ENCODE assay signal across 29 cellular contexts in the genomic region with DNA sequence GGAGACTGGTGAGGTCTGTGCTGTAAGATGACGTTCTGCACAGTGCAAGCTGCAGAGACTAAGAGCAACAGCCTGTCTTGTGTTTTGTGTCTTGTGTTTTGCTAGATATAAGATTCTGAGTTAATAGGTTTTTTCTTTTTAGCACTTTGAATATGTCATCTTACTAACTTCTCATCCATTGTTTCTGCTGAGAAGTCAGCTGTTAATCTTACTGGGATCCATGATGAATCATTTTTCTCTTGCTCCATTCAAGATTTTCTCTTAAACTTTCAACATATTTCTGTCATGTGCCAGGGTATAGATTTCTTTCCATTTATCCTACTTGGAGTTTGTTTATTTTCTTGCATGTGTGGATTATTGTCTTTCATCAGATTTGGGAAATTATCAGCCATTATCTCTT.
A peak's percentile ranks its signal among the peaks of the same experiment; 100 is the strongest.
DNase-seq lines count a peak whose midpoint lies in the region; ATAC-seq lines count a peak whose summit lies in the region.
"Had no signal": no experiment of that assay in that cellular context is flagged by ENCODE, and none has a peak within 500 bp of the region (broad histone marks: within the 10 kb centered on the region; RNA-seq: fewer than 3 reads in every experiment).

No MANE protein-coding gene starts in this region.

- H3K9me3 ChIP-seq in GM23248 (ENCODE audit: low read depth): no peaks in the 10 kb centered on the region
- H3K9me3 ChIP-seq in naive thymus-derived CD4-positive, alpha-beta T cell (ENCODE audit: control insufficient read depth in 2 of 3, low read length in 3 of 3): peaks cover 0 to 25% (median 0%) of the 10 kb centered on the region in 3 experiments
- H3K9me3 ChIP-seq: colonic mucosa, SK-N-SH, testis had no signal

- H3K4me3 ChIP-seq in GM23248: no peak overlapping the region
- no peak overlapping the region for H3K4me3 ChIP-seq in naive thymus-derived CD4-positive, alpha-beta T cell (ENCODE audit: low read length)
- H3K4me3 ChIP-seq: ascending aorta, colonic mucosa, left lung, MG63, right atrium auricular region, testis had no signal

- no peak for ATAC-seq in activated T-cell treated with anti-CD3 and anti-CD28 coated beads, Interleukin-2, amount 50 U/mL, for 4 hours
- ATAC-seq in activated T-helper 17 cell treated with anti-CD3 and anti-CD28 coated beads, Interleukin-2, amount 50 U/mL, for 72 hours (replicated peaks): no peak
- ATAC-seq in naive thymus-derived CD4-positive, alpha-beta T cell: no peak
- ATAC-seq in HG03175 (IDR thresholded peaks at IDR 0.05; ENCODE audit: unreplicated experiment): no peak
- ATAC-seq: esophagus mucosa, left lung, Right ventricle myocardium inferior had no signal

- POLR2A ChIA-PET in naive thymus-derived CD4-positive, alpha-beta T cell (lab: Charles Lee): no interaction called here

- CTCF ChIA-PET in naive thymus-derived CD4-positive, alpha-beta T cell (lab: Charles Lee): no interaction called here

- no peaks in the 10 kb centered on the region for H3F3A ChIP-seq in GM23248 (ENCODE audit: insufficient read depth)

- no peak overlapping the region for H2AFZ ChIP-seq in GM23248

- H3K4me2 ChIP-seq in GM23248 (ENCODE audit: unreplicated experiment): no peak overlapping the region
- H3K4me2 ChIP-seq: KMS-11, SK-N-SH had no signal

- 37 to 41% methylated on average over 1 of the region's 1 CpG for whole genome bisulfite sequencing in GM23248 (ENCODE audit: low coverage in 1 of 2, low lambda C conversion rate in 2 of 2, missing lambda C conversion rate in 2 of 2), 2 experiments

- H3K27ac ChIP-seq in GM23248: no peak overlapping the region
- H3K27ac ChIP-seq in naive thymus-derived CD4-positive, alpha-beta T cell (ENCODE audit: low read depth, low read length): no peak overlapping the region
- H3K27ac ChIP-seq: ascending aorta, colonic mucosa, KMS-11, left lung, right atrium auricular region, testis had no signal

- peaks cover 3% of the 10 kb centered on the region; the same call in 1 of the 2 replicates for H3K36me3 ChIP-seq in GM23248 (ENCODE audit: low read depth)
- H3K36me3 ChIP-seq in naive thymus-derived CD4-positive, alpha-beta T cell (ENCODE audit: control insufficient read depth in 2 of 3, insufficient read depth in 3 of 3, low read length in 3 of 3): peaks cover 31 to 87% (median 42%) of the 10 kb centered on the region in 3 experiments
- H3K36me3 ChIP-seq: colonic mucosa, MG63 had no signal

- H4K20me1 ChIP-seq in GM23248 (ENCODE audit: insufficient read depth): no peaks in the 10 kb centered on the region

- no peaks in the 10 kb centered on the region for H3K9me2 ChIP-seq in GM23248 (ENCODE audit: insufficient read depth)
- H3K9me2 ChIP-seq: SK-N-SH had no signal

- peaks cover 27% of the 10 kb centered on the region for H3K9me3 Mint-ChIP-seq in activated T-cell treated with anti-CD3 and anti-CD28 coated beads, Interleukin-2, amount 50 U/mL, for 24 hours
- H3K9me3 Mint-ChIP-seq in activated T-cell treated with anti-CD3 and anti-CD28 coated beads, Interleukin-2, amount 50 U/mL, for 4 hours: peaks cover 16% of the 10 kb centered on the region
- H3K9me3 Mint-ChIP-seq in activated T-helper 17 cell treated with anti-CD3 and anti-CD28 coated beads, Interleukin-2, amount 50 U/mL, for 72 hours: no peaks in the 10 kb centered on the region
- peaks cover 0 to 58% (median 20%) of the 10 kb centered on the region in 11 donors for H3K9me3 Mint-ChIP-seq in naive thymus-derived CD4-positive, alpha-beta T cell

- H3K27ac Mint-ChIP-seq in activated T-cell treated with anti-CD3 and anti-CD28 coated beads, Interleukin-2, amount 50 U/mL, for 24 hours: peak overlapping the region; percentile 6
- H3K27ac Mint-ChIP-seq in activated T-helper 17 cell treated with anti-CD3 and anti-CD28 coated beads, Interleukin-2, amount 50 U/mL, for 72 hours: peak overlapping the region; percentile 47
- H3K27ac Mint-ChIP-seq in naive thymus-derived CD4-positive, alpha-beta T cell: peak overlapping the region in 7 of 9 donors; percentile 14 to 91 (median 76)
- H3K27ac Mint-ChIP-seq: HFFc6, memory B cell had no signal

- no peaks in the 10 kb centered on the region for H3K4me1 ChIP-seq in GM23248 (ENCODE audit: insufficient read depth)
- H3K4me1 ChIP-seq in naive thymus-derived CD4-positive, alpha-beta T cell (ENCODE audit: control insufficient read depth in 2 of 2, insufficient read depth in 2 of 2, low read length in 2 of 2): no peaks in the 10 kb centered on the region
- H3K4me1 ChIP-seq: ascending aorta, colonic mucosa, left lung, right atrium auricular region, testis had no signal

- H3K27me3 Mint-ChIP-seq in activated T-cell treated with anti-CD3 and anti-CD28 coated beads, Interleukin-2, amount 50 U/mL, for 24 hours: no peaks in the 10 kb centered on the region
- H3K27me3 Mint-ChIP-seq in activated T-cell treated with anti-CD3 and anti-CD28 coated beads, Interleukin-2, amount 50 U/mL, for 4 hours (ENCODE audit: low read depth): no peaks in the 10 kb centered on the region
- H3K27me3 Mint-ChIP-seq in activated T-helper 17 cell treated with anti-CD3 and anti-CD28 coated beads, Interleukin-2, amount 50 U/mL, for 72 hours: no peaks in the 10 kb centered on the region
- H3K27me3 Mint-ChIP-seq in naive thymus-derived CD4-positive, alpha-beta T cell: no peaks in the 10 kb centered on the region
- H3K27me3 Mint-ChIP-seq: memory B cell; stimulated activated naive CD8-positive, alpha-beta T cell treated with anti-CD3 and anti-CD28 coated beads, Interleukin-15, Interleukin-2, amounts not matched to agents 100 ng/mL and 50 ng/mL, for 24 hours had no signal

- no peak overlapping the region for H3K9ac ChIP-seq in GM23248
- H3K9ac ChIP-seq: KMS-11, SK-N-SH had no signal

- in situ Hi-C loops in GM23248 (cut with MboI): no loop called here

- no peak for DNase-seq in activated T-cell treated with anti-CD3 and anti-CD28 coated beads, Interleukin-2, amount 50 U/mL, for 24 hours
- no peak for DNase-seq in activated T-cell treated with anti-CD3 and anti-CD28 coated beads, Interleukin-2, amount 50 U/mL, for 4 hours
- DNase-seq in GM23248 (peak; percentile 5), NCI-H2081 (lab: John Stamatoyannopoulos, UW) (no peak), Ammon's horn (ENCODE audit: low spot score) (no peak)
- no peak for DNase-seq in naive thymus-derived CD4-positive, alpha-beta T cell
- DNase-seq: colonic mucosa; glutamatergic neuron; GOT3; HFFc6; islet precursor cell; left lung; MG63; NCI-H1417 treated with DMSO at 0.1 percent for 48 hours; NCI-H2029 treated with DMSO at 0.1 percent for 48 hours; NCI-H226; NCI-H69; SK-N-SH; stimulated activated CD4-positive, alpha-beta T cell treated with anti-CD3 and anti-CD28 coated beads, Interleukin-1b, Interleukin-23, amount 100 ng/mL, for 48 hours; testis had no signal

- peaks cover 49% of the 10 kb centered on the region for H3K4me1 Mint-ChIP-seq in activated T-cell treated with anti-CD3 and anti-CD28 coated beads, Interleukin-2, amount 50 U/mL, for 24 hours (ENCODE audit: low read depth)
- H3K4me1 Mint-ChIP-seq in activated T-cell treated with anti-CD3 and anti-CD28 coated beads, Interleukin-2, amount 50 U/mL, for 4 hours (ENCODE audit: low read depth): peaks cover 44% of the 10 kb centered on the region
- H3K4me1 Mint-ChIP-seq in activated T-helper 17 cell treated with anti-CD3 and anti-CD28 coated beads, Interleukin-2, amount 50 U/mL, for 72 hours: peaks cover 30% of the 10 kb centered on the region
- H3K4me1 Mint-ChIP-seq in naive thymus-derived CD4-positive, alpha-beta T cell: peaks cover 20 to 59% (median 48%) of the 10 kb centered on the region in 7 donors

- no peaks in the 10 kb centered on the region for H3K27me3 ChIP-seq in GM23248 (replicated peaks; ENCODE audit: insufficient read depth)
- H3K27me3 ChIP-seq in naive thymus-derived CD4-positive, alpha-beta T cell (ENCODE audit: control insufficient read depth in 2 of 2, insufficient read depth in 2 of 2, low read length in 2 of 2): no peaks in the 10 kb centered on the region
- H3K27me3 ChIP-seq: ascending aorta, colonic mucosa, left lung, MG63, right atrium auricular region, testis had no signal

- H3K36me3 Mint-ChIP-seq in activated T-cell treated with anti-CD3 and anti-CD28 coated beads, Interleukin-2, amount 50 U/mL, for 24 hours (ENCODE audit: low read depth): peaks cover 99% of the 10 kb centered on the region
- H3K36me3 Mint-ChIP-seq in activated T-cell treated with anti-CD3 and anti-CD28 coated beads, Interleukin-2, amount 50 U/mL, for 4 hours (ENCODE audit: insufficient read depth): peaks cover 83% of the 10 kb centered on the region
- H3K36me3 Mint-ChIP-seq in activated T-helper 17 cell treated with anti-CD3 and anti-CD28 coated beads, Interleukin-2, amount 50 U/mL, for 72 hours (ENCODE audit: low read depth): peaks cover 100% of the 10 kb centered on the region
- peaks cover 50 to 99% (median 93%) of the 10 kb centered on the region in 5 donors for H3K36me3 Mint-ChIP-seq in naive thymus-derived CD4-positive, alpha-beta T cell

- no peaks in the 10 kb centered on the region for H3K79me2 ChIP-seq in GM23248 (ENCODE audit: insufficient read depth)

- H3K4me3 Mint-ChIP-seq in activated T-cell treated with anti-CD3 and anti-CD28 coated beads, Interleukin-2, amount 50 U/mL, for 24 hours: no peak overlapping the region
- H3K4me3 Mint-ChIP-seq in activated T-cell treated with anti-CD3 and anti-CD28 coated beads, Interleukin-2, amount 50 U/mL, for 4 hours: no peak overlapping the region
- no peak overlapping the region for H3K4me3 Mint-ChIP-seq in activated T-helper 17 cell treated with anti-CD3 and anti-CD28 coated beads, Interleukin-2, amount 50 U/mL, for 72 hours
- H3K4me3 Mint-ChIP-seq in naive thymus-derived CD4-positive, alpha-beta T cell: peak overlapping the region in 5 of 10 donors; percentile 2 to 17 (median 10)
- H3K4me3 Mint-ChIP-seq: HFFc6; memory B cell; stimulated activated naive CD8-positive, alpha-beta T cell treated with anti-CD3 and anti-CD28 coated beads, Interleukin-15, Interleukin-2, amounts not matched to agents 100 ng/mL and 50 ng/mL, for 24 hours had no signal

- intact Hi-C loops in naive thymus-derived CD4-positive, alpha-beta T cell (cut with micrococcal nuclease): no loop called here

Comparison
In these comparisons a context has a peak if more than half of its experiments do, and no peak if none do; other contexts are left out.
1. H3K27ac Mint-ChIP-seq: peak in every context shown above with its lines; median percentile 76 in naive thymus-derived CD4-positive, alpha-beta T cell; 47 in activated T-helper 17 cell treated with anti-CD3 and anti-CD28 coated beads, Interleukin-2, amount 50 U/mL, for 72 hours; 6 in activated T-cell treated with anti-CD3 and anti-CD28 coated beads, Interleukin-2, amount 50 U/mL, for 24 hours.